ENCODE assay signal across 14 cellular contexts in genomic region chr21:27649323-27649722, GRCh38.
A peak's percentile ranks its signal among the peaks of the same experiment; 100 is the strongest.
DNase-seq lines count a peak whose midpoint lies in the region; ATAC-seq and TF ChIP-seq lines count a peak whose summit lies in the region.
"Had no signal": no experiment of that assay in that cellular context is flagged by ENCODE, and none has a peak within 500 bp of the region (broad histone marks: within the 10 kb centered on the region; RNA-seq: fewer than 3 reads in every experiment).

No MANE protein-coding gene starts in this region.

- no peak for TF ChIP-seq CTCF in mammary epithelial cell (conservative IDR thresholded peaks at IDR 0.05 in 1 of 2, IDR thresholded peaks at IDR 0.05 in 1 of 2; ENCODE audit: extremely low read depth in 1 of 2, insufficient read depth in 1 of 2, low read depth in 1 of 2, low read length in 2 of 2)
- TF ChIP-seq CTCF in hepatocyte (IDR thresholded peaks at IDR 0.05; ENCODE audit: poor library complexity), result no peak
- no peak for TF ChIP-seq CTCF in tibial artery (IDR thresholded peaks at IDR 0.05)
- no peak for TF ChIP-seq CTCF in GM20000 (IDR thresholded peaks at IDR 0.05; ENCODE audit: extremely low read depth, missing control alignments)

- CTCF ChIA-PET in mammary epithelial cell (lab: Charles Lee; ENCODE audit: low non-redundant PET), result no interaction called here

- in situ Hi-C loops in mammary epithelial cell (cut with MboI; ENCODE audit: low sequenced_read_pairs in 2 of 2), result loop anchor here in 1 of 2 donors (5.0 kb wide), 1 partner anchor 77 kb away; no protein-coding TSS in a partner anchor

- 43% methylated on average over 4 of the region's 4 CpGs for WGBS in mammary epithelial cell (ENCODE audit: low coverage, missing lambda C conversion rate)
- WGBS in hepatocyte (ENCODE audit: low lambda C conversion rate, missing lambda C conversion rate), result 87% methylated on average over 4 of the region's 4 CpGs

- H4K20me1 ChIP-seq in mammary epithelial cell (ENCODE audit: insufficient read depth, low read length), result no peaks in the 10 kb centered on the region
- H4K20me1 ChIP-seq in hepatocyte (ENCODE audit: insufficient read depth, poor library complexity, severe bottlenecking), result no peaks in the 10 kb centered on the region

- DNase-seq in HS-5 (ENCODE audit: low read depth), result peak; percentile 93
- peak; percentile 88 for DNase-seq in mammary epithelial cell
- no peak for DNase-seq in hepatocyte (ENCODE audit: low spot score)
- no peak for DNase-seq in tibial artery
- DNase-seq in GM20000 (ENCODE audit: low spot score), result no peak
- DNase-seq: activated CD4-positive, alpha-beta T cell treated with anti-CD3 and anti-CD28 coated beads for 36 hours; activated T-cell treated with anti-CD3 and anti-CD28 coated beads, Interleukin-2, amount 50 U/mL, for 4 hours; NCI-H2081 treated with DMSO at 0.1 percent for 48 hours; stimulated activated CD4-positive, alpha-beta T cell treated with anti-CD3 and anti-CD28 coated beads, Interleukin-12 subunit alpha, Interleukin-12 subunit beta, amount 100 ng/mL, for 4 hours; upper lobe of left lung had no signal

- H3K9me2 ChIP-seq in hepatocyte (replicated peaks; ENCODE audit: insufficient read depth), result no peaks in the 10 kb centered on the region

- H3K27me3 ChIP-seq in ACC112 (ENCODE audit: insufficient read depth, low read length) (no peaks in the 10 kb centered on the region), mammary epithelial cell (ENCODE audit: insufficient read depth, low read length) (no peaks in the 10 kb centered on the region), hepatocyte (no peaks in the 10 kb centered on the region), tibial artery (no peaks in the 10 kb centered on the region)
- H3K27me3 ChIP-seq: esophagus muscularis mucosa, upper lobe of left lung had no signal

- no peaks in the 10 kb centered on the region for H3K9me3 ChIP-seq in mammary epithelial cell (replicated peaks; ENCODE audit: insufficient read depth, low read length)
- no peaks in the 10 kb centered on the region for H3K9me3 ChIP-seq in hepatocyte (ENCODE audit: low read depth)
- no peaks in the 10 kb centered on the region for H3K9me3 ChIP-seq in tibial artery
- H3K9me3 ChIP-seq: esophagus muscularis mucosa, upper lobe of left lung had no signal

- peaks cover 51% of the 10 kb centered on the region for H3K4me1 ChIP-seq in ACC112 (ENCODE audit: control insufficient read depth, insufficient read depth, low read length, unreplicated experiment)
- peaks cover 49% of the 10 kb centered on the region for H3K4me1 ChIP-seq in mammary epithelial cell (ENCODE audit: insufficient read depth, low read length)
- H3K4me1 ChIP-seq in hepatocyte (ENCODE audit: insufficient read depth), result no peaks in the 10 kb centered on the region
- no peaks in the 10 kb centered on the region for H3K4me1 ChIP-seq in tibial artery
- H3K4me1 ChIP-seq: esophagus muscularis mucosa, upper lobe of left lung had no signal

- no peak overlapping the region for H2AFZ ChIP-seq in ACC112 (ENCODE audit: low read length, unreplicated experiment)
- H2AFZ ChIP-seq in mammary epithelial cell (ENCODE audit: low read depth, low read length), result no peak overlapping the region
- no peak overlapping the region for H2AFZ ChIP-seq in hepatocyte

- H3K4me2 ChIP-seq in mammary epithelial cell (ENCODE audit: insufficient read depth, low read depth, low read length) (peak overlapping the region; percentile 20), hepatocyte (no peak overlapping the region)

- intact Hi-C loops in mammary epithelial cell (cut with micrococcal nuclease), result loop anchor here (1.0 to 2.0 kb wide), 2 partner anchors 31 to 79 kb away; no protein-coding TSS in a partner anchor
- intact Hi-C loops in tibial artery (cut with DNase I; ENCODE audit: low total_unique reads), result no loop called here

- ATAC-seq in HG03139 (IDR thresholded peaks at IDR 0.05; ENCODE audit: unreplicated experiment), result no peak
- no peak for ATAC-seq in HG03159 (IDR thresholded peaks at IDR 0.05; ENCODE audit: unreplicated experiment)
- ATAC-seq: activated CD4-positive, alpha-beta T cell treated with anti-CD3 and anti-CD28 coated beads for 36 hours; activated T-cell treated with anti-CD3 and anti-CD28 coated beads, Interleukin-2, amount 50 U/mL, for 4 hours had no signal

- H3K4me3 ChIP-seq in ACC112 (ENCODE audit: low read depth, low read length) (peak overlapping the region; percentile 41; the same call in 1 of the 2 replicates), mammary epithelial cell (replicated peaks in 1 of 3; ENCODE audit: insufficient read depth in 1 of 3, low read depth in 2 of 3, low read length in 3 of 3) (no peak overlapping the region), hepatocyte (no peak overlapping the region), tibial artery (no peak overlapping the region)
- H3K4me3 ChIP-seq: esophagus muscularis mucosa, upper lobe of left lung had no signal

- BruUV-seq in mammary epithelial cell (replicated peaks; lab: Mats Ljungman, UMichigan), result no TSS peak

- peak overlapping the region; percentile 51 for H3K9ac ChIP-seq in mammary epithelial cell (ENCODE audit: insufficient read depth, low read length)

- H3K79me2 ChIP-seq in ACC112 (ENCODE audit: control insufficient read depth, insufficient read depth, low read length, unreplicated experiment) (no peaks in the 10 kb centered on the region), mammary epithelial cell (ENCODE audit: insufficient read depth, low read length) (no peaks in the 10 kb centered on the region), hepatocyte (no peaks in the 10 kb centered on the region)

- peak overlapping the region; percentile 99 for H3K27ac ChIP-seq in ACC112 (ENCODE audit: low read depth, low read length)
- peak overlapping the region; percentile 98 for H3K27ac ChIP-seq in mammary epithelial cell (ENCODE audit: insufficient read depth, low read depth, low read length)
- H3K27ac ChIP-seq in hepatocyte, result peak overlapping the region; percentile 34
- H3K27ac ChIP-seq in tibial artery, result no peak overlapping the region
- H3K27ac ChIP-seq: esophagus muscularis mucosa, upper lobe of left lung had no signal

- dilution Hi-C loops in mammary epithelial cell (cut with HindIII; ENCODE audit: low sequenced_read_pairs), result loop anchor here (5.0 kb wide), 1 partner anchor 77 kb away; no protein-coding TSS in a partner anchor

- H3K36me3 ChIP-seq in ACC112 (ENCODE audit: insufficient read depth, low read length) (no peaks in the 10 kb centered on the region), mammary epithelial cell (ENCODE audit: insufficient read depth, low read length) (no peaks in the 10 kb centered on the region), hepatocyte (replicated peaks; ENCODE audit: insufficient read depth, low read depth) (no peaks in the 10 kb centered on the region), tibial artery (no peaks in the 10 kb centered on the region)
- H3K36me3 ChIP-seq: esophagus muscularis mucosa, upper lobe of left lung had no signal

Comparison
In these comparisons a context has a peak if more than half of its experiments do, and no peak if none do; other contexts are left out.
1. H3K27ac ChIP-seq: peak in ACC112 (single experiment), mammary epithelial cell (single experiment) and hepatocyte (single experiment); none in tibial artery (0 of 2).
2. DNase-seq: peak in HS-5 (single experiment) and mammary epithelial cell (single experiment); none in hepatocyte (single experiment), tibial artery (0 of 2) and GM20000 (single experiment).